Comparison of ENCODE assay signal across 8 cellular contexts in the genomic region with DNA sequence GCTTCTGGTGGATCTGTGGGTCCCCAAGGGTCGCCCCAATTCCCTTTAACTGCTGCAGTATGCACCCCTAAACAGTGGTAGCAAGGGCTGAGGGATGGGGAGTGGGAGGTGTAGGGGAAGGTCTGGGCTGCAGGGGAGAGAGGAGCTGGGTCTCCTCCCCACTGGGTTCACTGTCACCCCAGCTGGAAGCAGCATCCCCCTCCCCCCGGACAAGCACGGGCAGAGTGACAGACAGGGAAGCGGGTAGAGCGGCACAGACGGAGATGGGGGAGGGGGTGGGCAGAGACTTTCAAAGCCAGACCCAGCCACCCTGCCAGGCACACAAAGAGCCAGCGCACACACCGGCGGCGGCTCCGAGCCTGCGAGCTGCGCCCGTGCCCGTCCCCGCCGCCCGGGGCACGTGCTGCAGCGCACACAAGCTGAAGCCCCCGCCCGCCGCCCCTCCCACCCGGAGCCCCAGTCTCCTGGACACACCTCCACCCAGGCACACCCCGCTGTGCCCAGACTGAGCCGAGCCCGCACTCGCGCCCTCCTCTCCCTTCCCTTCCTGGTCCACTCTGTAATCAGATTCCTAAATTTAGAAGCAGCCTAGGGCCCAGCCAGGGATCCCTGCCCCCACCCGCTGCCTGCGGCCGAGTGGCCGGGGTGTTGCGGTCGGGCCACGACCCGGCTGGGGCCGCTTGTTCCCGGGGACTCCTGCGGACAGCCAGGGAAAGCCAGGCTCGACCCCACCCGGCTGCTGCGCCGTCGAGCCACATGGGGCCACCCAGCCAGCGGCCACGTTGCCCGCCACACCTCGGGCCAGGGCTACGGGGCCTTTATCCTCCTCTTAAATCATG. TPM values are rescaled to one million over a fixed set of nuclear protein-coding genes. Genes with fewer than 3 reads are reported as not detected.
DNase-seq lines count a peak whose midpoint lies in the region; ATAC-seq and TF ChIP-seq lines count a peak whose summit lies in the region.

No MANE protein-coding gene starts in this region.

- no peaks in the 10 kb centered on the region for H3K36me3 ChIP-seq in GM06990 (ENCODE audit: control insufficient read depth, insufficient read depth, low read length)

- ATAC-seq in GM19452 (IDR thresholded peaks at IDR 0.05; ENCODE audit: unreplicated experiment) = no peak

- DNase-seq in GM06990 (ENCODE audit: extremely low read depth, insufficient read length) (no peak), NCI-H2029 treated with DMSO at 0.1 percent for 48 hours (lab: John Stamatoyannopoulos, UW) (peak; percentile 29), epithelial cell of esophagus (ENCODE audit: low read depth) (peak; percentile 41), mucosa of gallbladder (ENCODE audit: low spot score) (peak; percentile 31), ureter (ENCODE audit: low spot score) (peak; percentile 76), dedifferentiated amniotic fluid mesenchymal stem cell (ENCODE audit: extremely low spot score) (no peak)
- DNase-seq in activated CD4-positive, alpha-beta T cell treated with anti-CD3 and anti-CD28 coated beads for 48 hours = peak; percentile 45

- H3K4me3 ChIP-seq in GM06990 (replicated peaks; ENCODE audit: low read depth, low read length) (peak overlapping the region; percentile 58), epithelial cell of esophagus (ENCODE audit: low read length) (peak overlapping the region; percentile 32)

- TF ChIP-seq CTCF in GM06990 (IDR thresholded peaks at IDR 0.05; ENCODE audit: insufficient read depth, low read length, poor library complexity, severe bottlenecking) = no peak
- no peak for TF ChIP-seq CTCF in epithelial cell of esophagus (IDR thresholded peaks at IDR 0.05; ENCODE audit: insufficient read depth, low read depth, low read length, missing control alignments)

- H3K27me3 ChIP-seq in GM06990 (replicated peaks; ENCODE audit: control insufficient read depth, insufficient read depth, low read length) = peaks cover 2% of the 10 kb centered on the region

RNA-seq across cellular contexts. Expression of gene RCOR2, which starts 0.9 kb away (rescaled TPM):
- total RNA-seq in mucosa of gallbladder = 2.7 TPM
- 2.0 TPM for total RNA-seq in ureter

RNA-seq across cellular contexts. Expression of gene NAA40, which starts 20.9 kb away (rescaled TPM):
- 26.2 TPM for total RNA-seq in mucosa of gallbladder
- total RNA-seq in ureter = 26.4 TPM

RNA-seq across cellular contexts. Expression of gene COX8A, which starts 56.5 kb away (rescaled TPM):
- total RNA-seq in mucosa of gallbladder (368 TPM), ureter (291 TPM)

Comparison
In these comparisons a context has a peak if more than half of its experiments do, and no peak if none do; other contexts are left out.
1. DNase-seq: peak in NCI-H2029 treated with DMSO at 0.1 percent for 48 hours (single experiment), activated CD4-positive, alpha-beta T cell treated with anti-CD3 and anti-CD28 coated beads for 48 hours (single experiment), epithelial cell of esophagus (single experiment), mucosa of gallbladder (single experiment) and ureter (single experiment); none in GM06990 (single experiment) and dedifferentiated amniotic fluid mesenchymal stem cell (single experiment).